Comparison of ENCODE assay signal across 1 cellular context in the genomic region with DNA sequence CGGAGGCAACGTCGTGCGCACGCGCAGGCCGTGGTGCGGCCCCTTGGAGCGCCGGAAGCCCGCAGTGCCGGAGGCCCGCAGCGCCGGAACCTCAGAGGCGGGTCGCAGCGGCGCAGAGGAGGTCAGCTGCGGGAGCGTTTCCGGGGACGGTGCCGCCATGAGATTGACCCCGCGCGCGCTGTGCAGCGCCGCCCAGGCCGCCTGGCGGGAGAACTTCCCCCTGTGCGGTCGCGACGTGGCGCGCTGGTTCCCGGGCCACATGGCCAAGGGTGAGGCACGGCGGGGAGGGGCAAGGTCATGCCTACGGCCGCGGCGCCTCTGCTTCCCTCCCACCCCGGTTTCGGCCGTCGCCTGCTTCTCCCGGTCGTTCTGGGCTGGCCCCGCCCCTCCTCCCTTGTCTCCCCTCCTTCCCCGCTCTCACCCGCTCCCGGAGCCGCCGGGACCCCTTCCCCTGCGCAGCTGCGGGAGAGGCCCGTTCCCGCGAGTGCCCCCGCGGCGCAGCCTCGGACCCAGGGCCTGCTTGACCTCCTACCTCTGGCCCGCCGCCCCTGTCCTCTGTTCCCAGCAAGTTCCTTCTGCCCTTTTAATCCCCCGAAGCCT.
TF ChIP-seq lines count a peak whose summit lies in the region.

A gene with protein sequence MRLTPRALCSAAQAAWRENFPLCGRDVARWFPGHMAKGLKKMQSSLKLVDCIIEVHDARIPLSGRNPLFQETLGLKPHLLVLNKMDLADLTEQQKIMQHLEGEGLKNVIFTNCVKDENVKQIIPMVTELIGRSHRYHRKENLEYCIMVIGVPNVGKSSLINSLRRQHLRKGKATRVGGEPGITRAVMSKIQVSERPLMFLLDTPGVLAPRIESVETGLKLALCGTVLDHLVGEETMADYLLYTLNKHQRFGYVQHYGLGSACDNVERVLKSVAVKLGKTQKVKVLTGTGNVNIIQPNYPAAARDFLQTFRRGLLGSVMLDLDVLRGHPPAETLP (plus strand): TSS at position 94 of the 600 bp plus-strand sequence. CDS start 64 bp downstream, at position 158.

TF ChIP-seq in HepG2, 621 proteins besides CTCF, POLR2A, EP300 and RAD21 (continued from another document and continues in another):
- TF ChIP-seq YEATS2 (CRISPR knock-in tag; IDR thresholded peaks at IDR 0.05; ENCODE audit: borderline replicate concordance), result peak; percentile 85
- no peak; the same call in 1 of the 2 replicates for TF ChIP-seq ZNF616 (CRISPR knock-in tag; IDR thresholded peaks at IDR 0.05; ENCODE audit: low read depth)
- TF ChIP-seq PHB2 (IDR thresholded peaks at IDR 0.05; ENCODE audit: partially characterized antibody), result no peak
- TF ChIP-seq CREB1 (IDR thresholded peaks at IDR 0.05), result peak; percentile 11; the same call in 1 of the 2 replicates
- no peak for TF ChIP-seq CREB1 (CRISPR knock-in tag; IDR thresholded peaks at IDR 0.05)
- TF ChIP-seq UBTF (CRISPR knock-in tag; IDR thresholded peaks at IDR 0.05), result peak; percentile 94
- TF ChIP-seq NR2F6 (IDR thresholded peaks at IDR 0.05), result no peak
- TF ChIP-seq NR2F6 (CRISPR knock-in tag; IDR thresholded peaks at IDR 0.05), result peak; percentile 83
- TF ChIP-seq ZNF839 (CRISPR knock-in tag; IDR thresholded peaks at IDR 0.05; ENCODE audit: borderline replicate concordance), result peak; percentile 96
- no peak for TF ChIP-seq IKZF1 (IDR thresholded peaks at IDR 0.05)
- TF ChIP-seq NR1H2 (CRISPR knock-in tag; IDR thresholded peaks at IDR 0.05; ENCODE audit: borderline replicate concordance, low read depth), result no peak
- no peak for TF ChIP-seq THYN1 (CRISPR knock-in tag; IDR thresholded peaks at IDR 0.05; ENCODE audit: borderline replicate concordance, low read depth)
- TF ChIP-seq HIVEP1 (CRISPR knock-in tag; IDR thresholded peaks at IDR 0.05), result peak; percentile 57
- no peak for TF ChIP-seq MBD4 (IDR thresholded peaks at IDR 0.05; ENCODE audit: borderline replicate concordance, low read length)
- TF ChIP-seq SP5 (CRISPR knock-in tag; IDR thresholded peaks at IDR 0.05; ENCODE audit: borderline replicate concordance, low read depth), result peak; percentile 56; the same call in 1 of the 2 replicates
- TF ChIP-seq RBFOX2 (IDR thresholded peaks at IDR 0.05; ENCODE audit: low read depth, low read length), result peak; percentile 98
- peak; percentile 79 for TF ChIP-seq SRSF1 (optimal IDR thresholded peaks at IDR 0.05; ENCODE audit: low read depth, low read length)
- TF ChIP-seq TOE1 (CRISPR knock-in tag; IDR thresholded peaks at IDR 0.05), result no peak
- peak; percentile 96 for TF ChIP-seq TFDP2 (CRISPR knock-in tag; IDR thresholded peaks at IDR 0.05)
- TF ChIP-seq FOXA1 (IDR thresholded peaks at IDR 0.05), result no peak
- peak; percentile 30; the same call in 1 of the 2 replicates for TF ChIP-seq FOXA1 (CRISPR knock-in tag; IDR thresholded peaks at IDR 0.05)
- TF ChIP-seq GFI1 (CRISPR knock-in tag; IDR thresholded peaks at IDR 0.05; ENCODE audit: borderline replicate concordance), result peak; percentile 84
- TF ChIP-seq SP4 (CRISPR knock-in tag; IDR thresholded peaks at IDR 0.05), result peak; percentile 88
- peak; percentile 47; the same call in 1 of the 2 replicates for TF ChIP-seq RFXANK (CRISPR knock-in tag; IDR thresholded peaks at IDR 0.05)
- TF ChIP-seq KDM1A (CRISPR knock-in tag; IDR thresholded peaks at IDR 0.05), result no peak
- peak; percentile 51; the same call in 1 of the 2 replicates for TF ChIP-seq ZNF263 (CRISPR knock-in tag; IDR thresholded peaks at IDR 0.05)
- TF ChIP-seq SIX1 (CRISPR knock-in tag; IDR thresholded peaks at IDR 0.05; ENCODE audit: borderline replicate concordance), result no peak
- TF ChIP-seq PRDM4 (CRISPR knock-in tag; IDR thresholded peaks at IDR 0.05; ENCODE audit: borderline replicate concordance), result no peak
- no peak for TF ChIP-seq SMARCE1 (IDR thresholded peaks at IDR 0.05; ENCODE audit: borderline replicate concordance)
- TF ChIP-seq TEAD2 (CRISPR knock-in tag; IDR thresholded peaks at IDR 0.05), result no peak
- no peak; the same call in 1 of the 2 replicates for TF ChIP-seq MLXIP (CRISPR knock-in tag; IDR thresholded peaks at IDR 0.05; ENCODE audit: borderline replicate concordance)
- TF ChIP-seq SAP130 (CRISPR knock-in tag; IDR thresholded peaks at IDR 0.05; ENCODE audit: low read depth), result peak; percentile 93
- 0 out of 2 replicates have a peak, but pooled peaks have one; percentile 44 for TF ChIP-seq HNRNPUL1 (IDR thresholded peaks at IDR 0.05; ENCODE audit: low read depth, low read length)
- no peak for TF ChIP-seq ZNF512B (CRISPR knock-in tag; IDR thresholded peaks at IDR 0.05; ENCODE audit: borderline replicate concordance)
- 0 out of 2 replicates have a peak, but pooled peaks have one; percentile 73 for TF ChIP-seq ZFP90 (CRISPR knock-in tag; IDR thresholded peaks at IDR 0.05; ENCODE audit: borderline replicate concordance)
- peak; percentile 95 for TF ChIP-seq ZNF563 (CRISPR knock-in tag; IDR thresholded peaks at IDR 0.05)
- no peak for TF ChIP-seq TCF12 (IDR thresholded peaks at IDR 0.05)
- TF ChIP-seq TCF12 (CRISPR knock-in tag; IDR thresholded peaks at IDR 0.05), result 0 out of 2 replicates have a peak, but pooled peaks have one; percentile 82
- no peak for TF ChIP-seq JUNB (CRISPR knock-in tag; IDR thresholded peaks at IDR 0.05; ENCODE audit: borderline replicate concordance)
- TF ChIP-seq ESRRA (CRISPR knock-in tag; IDR thresholded peaks at IDR 0.05; ENCODE audit: low read depth), result peak; percentile 61; the same call in 1 of the 2 replicates
- no peak for TF ChIP-seq KDM4B (CRISPR knock-in tag; IDR thresholded peaks at IDR 0.05)
- TF ChIP-seq ZNF614 (CRISPR knock-in tag; IDR thresholded peaks at IDR 0.05; ENCODE audit: borderline replicate concordance), result peak; percentile 92
- no peak for TF ChIP-seq TBP (CRISPR knock-in tag; IDR thresholded peaks at IDR 0.05)
- peak; percentile 82 for TF ChIP-seq PHF21A (CRISPR knock-in tag; IDR thresholded peaks at IDR 0.05)
- peak; percentile 72 for TF ChIP-seq ASH2L (IDR thresholded peaks at IDR 0.05; ENCODE audit: insufficient read length, low read depth, low read length)
- no peak for TF ChIP-seq EHMT2 (IDR thresholded peaks at IDR 0.05; ENCODE audit: borderline replicate concordance, low read depth, low read length)
- peak; percentile 73; the same call in 1 of the 2 replicates for TF ChIP-seq MED13 (CRISPR knock-in tag; IDR thresholded peaks at IDR 0.05)
- TF ChIP-seq, protein P1, sequence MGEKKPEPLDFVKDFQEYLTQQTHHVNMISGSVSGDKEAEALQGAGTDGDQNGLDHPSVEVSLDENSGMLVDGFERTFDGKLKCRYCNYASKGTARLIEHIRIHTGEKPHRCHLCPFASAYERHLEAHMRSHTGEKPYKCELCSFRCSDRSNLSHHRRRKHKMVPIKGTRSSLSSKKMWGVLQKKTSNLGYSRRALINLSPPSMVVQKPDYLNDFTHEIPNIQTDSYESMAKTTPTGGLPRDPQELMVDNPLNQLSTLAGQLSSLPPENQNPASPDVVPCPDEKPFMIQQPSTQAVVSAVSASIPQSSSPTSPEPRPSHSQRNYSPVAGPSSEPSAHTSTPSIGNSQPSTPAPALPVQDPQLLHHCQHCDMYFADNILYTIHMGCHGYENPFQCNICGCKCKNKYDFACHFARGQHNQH (CRISPR knock-in tag; IDR thresholded peaks at IDR 0.05), result peak; percentile 91
- TF ChIP-seq ZNF282 (IDR thresholded peaks at IDR 0.05; ENCODE audit: partially characterized antibody), result no peak
- 0 out of 2 replicates have a peak, but pooled peaks have one; percentile 39 for TF ChIP-seq FIP1L1 (IDR thresholded peaks at IDR 0.05; ENCODE audit: borderline replicate concordance, insufficient read depth, low read depth, low read length)
- TF ChIP-seq JARID2 (CRISPR knock-in tag; IDR thresholded peaks at IDR 0.05; ENCODE audit: insufficient replicate concordance), result no peak
- TF ChIP-seq, protein P2, sequence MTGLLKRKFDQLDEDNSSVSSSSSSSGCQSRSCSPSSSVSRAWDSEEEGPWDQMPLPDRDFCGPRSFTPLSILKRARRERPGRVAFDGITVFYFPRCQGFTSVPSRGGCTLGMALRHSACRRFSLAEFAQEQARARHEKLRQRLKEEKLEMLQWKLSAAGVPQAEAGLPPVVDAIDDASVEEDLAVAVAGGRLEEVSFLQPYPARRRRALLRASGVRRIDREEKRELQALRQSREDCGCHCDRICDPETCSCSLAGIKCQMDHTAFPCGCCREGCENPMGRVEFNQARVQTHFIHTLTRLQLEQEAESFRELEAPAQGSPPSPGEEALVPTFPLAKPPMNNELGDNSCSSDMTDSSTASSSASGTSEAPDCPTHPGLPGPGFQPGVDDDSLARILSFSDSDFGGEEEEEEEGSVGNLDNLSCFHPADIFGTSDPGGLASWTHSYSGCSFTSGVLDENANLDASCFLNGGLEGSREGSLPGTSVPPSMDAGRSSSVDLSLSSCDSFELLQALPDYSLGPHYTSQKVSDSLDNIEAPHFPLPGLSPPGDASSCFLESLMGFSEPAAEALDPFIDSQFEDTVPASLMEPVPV (CRISPR knock-in tag; IDR thresholded peaks at IDR 0.05), result peak; percentile 90
